ENCODE assay signal across 12 cellular contexts in genomic region chr10:70974351-70974901, GRCh38.
DNase-seq lines count a peak whose midpoint lies in the region; ATAC-seq and FAIRE-seq lines count a peak whose summit lies in the region.
"Had no signal": no experiment of that assay in that cellular context is flagged by ENCODE, and none has a peak within 500 bp of the region (broad histone marks: within the 10 kb centered on the region; RNA-seq: fewer than 3 reads in every experiment).

No MANE protein-coding gene starts in this region.

- H3K23ac ChIP-seq in mesenchymal stem cell (ENCODE audit: low read length in 2 of 2) = no peak overlapping the region

- FAIRE-seq in HTR-8/SVneo (lab: Jason Lieb, UNC) = no peak

- no peak overlapping the region for H2AK5ac ChIP-seq in mesenchymal stem cell (ENCODE audit: low read length, severe bottlenecking)

- POLR2A ChIA-PET in activated CD4-positive, alpha-beta T cell treated with anti-CD3 and anti-CD28 coated beads for 36 hours (lab: Charles Lee) = no interaction called here

- H3K18ac ChIP-seq in mesenchymal stem cell (ENCODE audit: low read depth in 1 of 2, low read length in 2 of 2) = no peak overlapping the region

- H3K4me2 ChIP-seq in mesenchymal stem cell (ENCODE audit: low read length, poor library complexity, severe bottlenecking) = no peak overlapping the region
- H3K4me2 ChIP-seq: BLaER1 had no signal

- no peak overlapping the region for H3K4me3 Mint-ChIP-seq in activated CD4-positive, alpha-beta T cell treated with anti-CD3 and anti-CD28 coated beads for 36 hours
- H3K4me3 Mint-ChIP-seq: brain had no signal

- no peak overlapping the region for H3K14ac ChIP-seq in mesenchymal stem cell (ENCODE audit: low read length in 2 of 2)

- intact Hi-C loops in activated CD4-positive, alpha-beta T cell treated with anti-CD3 and anti-CD28 coated beads for 36 hours (cut with DNase I, micrococcal nuclease) = no loop called here

- H3K4me1 ChIP-seq in adipocyte (ENCODE audit: control insufficient read depth, insufficient read depth, low read length) = no peaks in the 10 kb centered on the region
- no peaks in the 10 kb centered on the region for H3K4me1 ChIP-seq in mesenchymal stem cell (ENCODE audit: control insufficient read depth, insufficient read depth, low read depth, low read length)
- H3K4me1 ChIP-seq: BLaER1 had no signal

- peak; percentile 76 for ATAC-seq in activated CD4-positive, alpha-beta T cell treated with anti-CD3 and anti-CD28 coated beads for 36 hours
- no peak for ATAC-seq in GM18870 (IDR thresholded peaks at IDR 0.05; ENCODE audit: unreplicated experiment)

- H3K9me3 ChIP-seq in adipocyte (ENCODE audit: control insufficient read depth, low read length) (peaks cover 31% of the 10 kb centered on the region), mesenchymal stem cell (ENCODE audit: control insufficient read depth, low read length) (peaks cover 6% of the 10 kb centered on the region)

- DNase-seq in activated CD4-positive, alpha-beta T cell treated with anti-CD3 and anti-CD28 coated beads for 36 hours = peak; percentile 33
- no peak for DNase-seq in activated CD4-positive, alpha-beta T cell treated with anti-CD3 and anti-CD28 coated beads for 1 hour
- DNase-seq in HTR-8/SVneo (ENCODE audit: insufficient read length, low spot score) (peak; percentile 55), adipocyte (ENCODE audit: low read depth) (peak; percentile 5), mesenchymal stem cell (peak; percentile 3), GF-D8 (lab: John Stamatoyannopoulos, UW) (no peak), NCI-H2107 (lab: John Stamatoyannopoulos, UW) (no peak)
- DNase-seq: occipital lobe; stimulated activated CD4-positive, alpha-beta T cell treated with anti-CD3 and anti-CD28 coated beads, Interleukin-4, amount 100 ng/mL, for 4 hours had no signal

- H3K27me3 Mint-ChIP-seq in activated CD4-positive, alpha-beta T cell treated with anti-CD3 and anti-CD28 coated beads for 36 hours = peaks cover 18% of the 10 kb centered on the region

- no peak overlapping the region for H4K91ac ChIP-seq in mesenchymal stem cell (ENCODE audit: low read length)

- no peak overlapping the region for H3K4ac ChIP-seq in mesenchymal stem cell (ENCODE audit: low read depth in 1 of 2, low read length in 2 of 2)

- no peaks in the 10 kb centered on the region for H3K36me3 ChIP-seq in adipocyte (ENCODE audit: control insufficient read depth, insufficient read depth, low read length, severe bottlenecking)
- H3K36me3 ChIP-seq in mesenchymal stem cell (ENCODE audit: control insufficient read depth in 1 of 2, insufficient read depth in 2 of 2, low read depth in 1 of 2, low read length in 2 of 2) = no peaks in the 10 kb centered on the region
- H3K36me3 ChIP-seq: BLaER1 had no signal

- WGBS in mesenchymal stem cell = 35% methylated on average over 5 of the region's 5 CpGs

- no peak overlapping the region for H3K27ac Mint-ChIP-seq in activated CD4-positive, alpha-beta T cell treated with anti-CD3 and anti-CD28 coated beads for 36 hours

- no peak overlapping the region for H3K27ac ChIP-seq in mesenchymal stem cell (ENCODE audit: low read length, poor library complexity, severe bottlenecking)
- H3K27ac ChIP-seq: BLaER1 had no signal

- no peak overlapping the region for H3K9ac ChIP-seq in adipocyte (ENCODE audit: low read length)
- no peak overlapping the region for H3K9ac ChIP-seq in mesenchymal stem cell (ENCODE audit: low read length)
- H3K9ac ChIP-seq: BLaER1 had no signal

- H3K36me3 Mint-ChIP-seq in activated CD4-positive, alpha-beta T cell treated with anti-CD3 and anti-CD28 coated beads for 36 hours (ENCODE audit: low read depth) = no peaks in the 10 kb centered on the region
- H3K36me3 Mint-ChIP-seq: brain had no signal

- H2AFZ ChIP-seq in mesenchymal stem cell (ENCODE audit: low read depth, low read length) = no peak overlapping the region

- H3K9me3 Mint-ChIP-seq in activated CD4-positive, alpha-beta T cell treated with anti-CD3 and anti-CD28 coated beads for 36 hours (ENCODE audit: low read depth) = peaks cover 2% of the 10 kb centered on the region

- CTCF ChIA-PET in activated CD4-positive, alpha-beta T cell treated with anti-CD3 and anti-CD28 coated beads for 36 hours (lab: Charles Lee) = no interaction called here

- H4K8ac ChIP-seq in mesenchymal stem cell (ENCODE audit: low read length) = no peak overlapping the region

- no peak overlapping the region for H2BK15ac ChIP-seq in mesenchymal stem cell (ENCODE audit: low read depth, poor library complexity, severe bottlenecking)

- H3K79me1 ChIP-seq in mesenchymal stem cell (replicated peaks; ENCODE audit: low read length, poor library complexity, severe bottlenecking) = no peaks in the 10 kb centered on the region

- no peak overlapping the region for H2BK5ac ChIP-seq in mesenchymal stem cell (ENCODE audit: low read depth, low read length, poor library complexity, severe bottlenecking)

- no peak overlapping the region for H2BK120ac ChIP-seq in mesenchymal stem cell (ENCODE audit: low read depth, low read length)

- H3K27me3 ChIP-seq in adipocyte (replicated peaks; ENCODE audit: control insufficient read depth, insufficient read depth, low read length) (peaks cover 56% of the 10 kb centered on the region), mesenchymal stem cell (ENCODE audit: control insufficient read depth in 1 of 2, insufficient read depth in 1 of 2, low read length in 2 of 2) (peaks cover 28 to 64% of the 10 kb centered on the region in 2 experiments)
- H3K27me3 ChIP-seq: BLaER1 had no signal

- H2BK12ac ChIP-seq in mesenchymal stem cell (ENCODE audit: low read length in 2 of 2) = no peak overlapping the region

- no peak overlapping the region for H3K4me3 ChIP-seq in adipocyte (ENCODE audit: low read length)
- H3K4me3 ChIP-seq in mesenchymal stem cell (ENCODE audit: insufficient read depth in 1 of 2, low read depth in 1 of 2, low read length in 2 of 2) = no peak overlapping the region
- H3K4me3 ChIP-seq: BLaER1 had no signal

- no peaks in the 10 kb centered on the region for H3K4me1 Mint-ChIP-seq in activated CD4-positive, alpha-beta T cell treated with anti-CD3 and anti-CD28 coated beads for 36 hours

Comparison
In these comparisons a context has a peak if more than half of its experiments do, and no peak if none do; other contexts are left out.
1. DNase-seq: peak in activated CD4-positive, alpha-beta T cell treated with anti-CD3 and anti-CD28 coated beads for 36 hours (single experiment), HTR-8/SVneo (single experiment), adipocyte (single experiment) and mesenchymal stem cell (single experiment); none in activated CD4-positive, alpha-beta T cell treated with anti-CD3 and anti-CD28 coated beads for 1 hour (single experiment), GF-D8 (single experiment) and NCI-H2107 (single experiment).